In genomic region chr6:71419217-71419953, GRCh38 we compare ENCODE assay signal across 10 cellular contexts.
DNase-seq lines count a peak whose midpoint lies in the region; ATAC-seq and TF ChIP-seq lines count a peak whose summit lies in the region.
"Had no signal": no experiment of that assay in that cellular context is flagged by ENCODE, and none has a peak within 500 bp of the region (broad histone marks: within the 10 kb centered on the region; RNA-seq: fewer than 3 reads in every experiment).

No MANE protein-coding gene starts in this region.

- intact Hi-C loops in Right ventricle myocardium superior (cut with DNase I) = no loop called here
- intact Hi-C loops in natural killer cell (cut with micrococcal nuclease) = no loop called here

- H3K36me3 Mint-ChIP-seq in natural killer cell = no peaks in the 10 kb centered on the region

- DNase-seq in G401 (ENCODE audit: low spot score) (peak; percentile 25), Right ventricle myocardium superior (peak; percentile 43), retinal pigment epithelial cell (ENCODE audit: low read depth) (no peak), natural killer cell (no peak)
- DNase-seq in activated CD4-positive, CD25-positive, alpha-beta regulatory T cell treated with anti-CD3 and anti-CD28 coated beads, Interleukin-2, amount 50 U/mL, for 72 hours = no peak
- DNase-seq: activated effector memory CD4-positive, alpha-beta T cell treated with anti-CD3 and anti-CD28 coated beads, Interleukin-2, amount 50 U/mL, for 16 hours; stimulated activated naive CD4-positive, alpha-beta T cell had no signal

- no peak overlapping the region for H3K27ac Mint-ChIP-seq in natural killer cell

- no peaks in the 10 kb centered on the region for H3K4me1 Mint-ChIP-seq in natural killer cell

- in situ Hi-C loops in G401 (cut with HindIII; ENCODE audit: low sequenced_read_pairs) = no loop called here

- H3K4me3 ChIP-seq in WI38 (ENCODE audit: low read depth, low read length) (peak overlapping the region; percentile 92), retinal pigment epithelial cell (ENCODE audit: low read length) (peak overlapping the region; percentile 96)

- ATAC-seq in Right ventricle myocardium superior (ENCODE audit: poor library complexity) (peak; percentile 35), GM21576 (IDR thresholded peaks at IDR 0.05; ENCODE audit: unreplicated experiment) (no peak), GM21737 (IDR thresholded peaks at IDR 0.05; ENCODE audit: unreplicated experiment) (no peak), natural killer cell (no peak)

- TF ChIP-seq CTCF in WI38 (IDR thresholded peaks at IDR 0.05; ENCODE audit: low read depth, low read length) = no peak
- no peak for TF ChIP-seq CTCF in retinal pigment epithelial cell (conservative IDR thresholded peaks at IDR 0.05; ENCODE audit: low read depth, low read length)
- no peak for TF ChIP-seq CTCF in natural killer cell (IDR thresholded peaks at IDR 0.05)

- H3K27me3 Mint-ChIP-seq in natural killer cell (ENCODE audit: low read depth in 2 of 2) = peaks cover 28 to 45% of the 10 kb centered on the region in 2 donors

- H3K9me3 Mint-ChIP-seq in natural killer cell = no peaks in the 10 kb centered on the region

- H3K4me3 Mint-ChIP-seq in natural killer cell = no peak overlapping the region

Comparison
In these comparisons a context has a peak if more than half of its experiments do, and no peak if none do; other contexts are left out.
1. DNase-seq: peak in G401 (single experiment) and Right ventricle myocardium superior (single experiment); none in retinal pigment epithelial cell (single experiment), natural killer cell (single experiment) and activated CD4-positive, CD25-positive, alpha-beta regulatory T cell treated with anti-CD3 and anti-CD28 coated beads, Interleukin-2, amount 50 U/mL, for 72 hours (single experiment).